Comparison of ENCODE assay signal across 16 cellular contexts in the genomic region with DNA sequence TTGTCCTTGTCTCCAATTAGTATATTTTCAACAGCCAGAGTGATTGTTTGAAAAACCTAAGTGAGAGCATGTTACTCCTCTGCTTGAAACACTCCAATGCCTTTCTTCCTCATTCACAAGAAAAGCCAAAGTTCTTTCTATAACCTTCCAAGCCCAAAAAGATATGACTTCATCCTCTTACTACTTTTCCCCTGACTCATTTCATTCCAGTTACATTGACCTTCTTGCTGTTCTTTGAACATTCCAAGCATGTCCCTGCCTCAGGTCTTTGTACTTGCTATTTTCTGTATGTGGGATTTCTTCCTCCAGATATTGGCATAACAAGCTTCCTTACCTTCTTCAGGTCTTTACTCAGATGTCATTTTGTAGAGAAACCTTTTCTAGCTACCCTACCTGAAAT. TPM values are rescaled to one million over a fixed set of nuclear protein-coding genes. Genes with fewer than 3 reads are reported as not detected.
A peak's percentile ranks its signal among the peaks of the same experiment; 100 is the strongest.
DNase-seq lines count a peak whose midpoint lies in the region; ATAC-seq, FAIRE-seq and TF ChIP-seq lines count a peak whose summit lies in the region.
"Had no signal": no experiment of that assay in that cellular context is flagged by ENCODE, and none has a peak within 500 bp of the region (broad histone marks: within the 10 kb centered on the region; RNA-seq: fewer than 3 reads in every experiment).

No MANE protein-coding gene starts in this region.

- TF ChIP-seq CTCF in mammary epithelial cell (conservative IDR thresholded peaks at IDR 0.05 in 1 of 2, IDR thresholded peaks at IDR 0.05 in 1 of 2; ENCODE audit: extremely low read depth in 1 of 2, insufficient read depth in 1 of 2, low read depth in 1 of 2, low read length in 2 of 2) (no peak), breast epithelium (IDR thresholded peaks at IDR 0.05) (no peak), astrocyte (IDR thresholded peaks at IDR 0.05; ENCODE audit: insufficient read depth, low read depth, low read length) (no peak), foreskin keratinocyte (conservative IDR thresholded peaks at IDR 0.05) (no peak), osteocyte (IDR thresholded peaks at IDR 0.05) (no peak)

- H3K4me2 ChIP-seq in mammary epithelial cell (ENCODE audit: insufficient read depth, low read depth, low read length): no peak overlapping the region
- H3K4me2 ChIP-seq in astrocyte (ENCODE audit: low read length): peak overlapping the region; percentile 67

- CTCF ChIA-PET in mammary epithelial cell (lab: Charles Lee; ENCODE audit: low non-redundant PET): no interaction called here

- no peaks in the 10 kb centered on the region for H3K36me3 Mint-ChIP-seq in astrocyte (ENCODE audit: low read depth, unreplicated experiment)
- H3K36me3 Mint-ChIP-seq in osteocyte (ENCODE audit: unreplicated experiment): no peaks in the 10 kb centered on the region

- H3K9me3 Mint-ChIP-seq in astrocyte (ENCODE audit: unreplicated experiment): no peaks in the 10 kb centered on the region
- no peaks in the 10 kb centered on the region for H3K9me3 Mint-ChIP-seq in osteocyte (ENCODE audit: unreplicated experiment)
- H3K9me3 Mint-ChIP-seq: activated B cell treated with CpG ODN at 0.5 μM for 24 hours, T-cell had no signal

- H3K9me3 ChIP-seq in mammary epithelial cell (replicated peaks; ENCODE audit: insufficient read depth, low read length) (no peaks in the 10 kb centered on the region), breast epithelium (no peaks in the 10 kb centered on the region), astrocyte (ENCODE audit: insufficient read depth, low read depth, low read length) (no peaks in the 10 kb centered on the region)
- H3K9me3 ChIP-seq: heart left ventricle had no signal

- H3K79me2 ChIP-seq in mammary epithelial cell (ENCODE audit: insufficient read depth, low read length) (no peaks in the 10 kb centered on the region), astrocyte (ENCODE audit: insufficient read depth, low read length) (no peaks in the 10 kb centered on the region)
- H3K79me2 ChIP-seq: parathyroid adenoma had no signal

- intact Hi-C loops in mammary epithelial cell (cut with micrococcal nuclease) (no loop called here), breast epithelium (cut with DNase I; ENCODE audit: low total_unique reads) (no loop called here)

- in situ Hi-C loops in mammary epithelial cell (cut with MboI; ENCODE audit: low sequenced_read_pairs in 2 of 2): no loop called here

- H3K36me3 ChIP-seq in mammary epithelial cell (ENCODE audit: insufficient read depth, low read length) (no peaks in the 10 kb centered on the region), breast epithelium (no peaks in the 10 kb centered on the region), astrocyte (ENCODE audit: insufficient read depth, low read length) (no peaks in the 10 kb centered on the region)

- DNase-seq in mammary epithelial cell (peak; percentile 31), breast epithelium (ENCODE audit: low spot score in 2 of 2) (no peak), astrocyte (ENCODE audit: low read depth) (peak; percentile 85), foreskin keratinocyte (peak; percentile 39 to 76), OCI-M1 (lab: John Stamatoyannopoulos, UW) (no peak), activated gamma-delta T cell treated with Interleukin-2 at 50 U/mL for 16 hours (no peak), osteocyte (ENCODE audit: extremely low spot score, unreplicated experiment) (no peak), NCI-H1930 (lab: John Stamatoyannopoulos, UW) (no peak)
- DNase-seq: activated B cell treated with CpG ODN at 0.5 μM for 24 hours, heart left ventricle, NCI-H187, NCI-H526, substantia nigra, T-cell had no signal

- peak; percentile 99 for FAIRE-seq in astrocyte (lab: Jason Lieb, UNC)

- H3K27ac ChIP-seq in mammary epithelial cell (ENCODE audit: insufficient read depth, low read depth, low read length) (no peak overlapping the region), breast epithelium (no peak overlapping the region), astrocyte (ENCODE audit: low read depth, low read length) (peak overlapping the region; percentile 55), foreskin keratinocyte (no peak overlapping the region)
- H3K27ac ChIP-seq: 22Rv1, heart left ventricle, parathyroid adenoma had no signal

- H3K9ac ChIP-seq in mammary epithelial cell (ENCODE audit: insufficient read depth, low read length): no peak overlapping the region
- H3K9ac ChIP-seq in astrocyte (ENCODE audit: low read length): peak overlapping the region; percentile 34
- H3K9ac ChIP-seq: parathyroid adenoma had no signal

- BruUV-seq in mammary epithelial cell (replicated peaks; lab: Mats Ljungman, UMichigan): no TSS peak

- ATAC-seq in foreskin keratinocyte: peak; percentile 46
- ATAC-seq: heart left ventricle, T-cell had no signal

- H4K20me1 ChIP-seq in mammary epithelial cell (ENCODE audit: insufficient read depth, low read length) (no peaks in the 10 kb centered on the region), astrocyte (ENCODE audit: insufficient read depth, low read length) (no peaks in the 10 kb centered on the region)

- dilution Hi-C loops in mammary epithelial cell (cut with HindIII; ENCODE audit: low sequenced_read_pairs): no loop called here

- no peak overlapping the region for H3K4me3 ChIP-seq in mammary epithelial cell (replicated peaks in 1 of 3; ENCODE audit: insufficient read depth in 1 of 3, low read depth in 2 of 3, low read length in 3 of 3)
- H3K4me3 ChIP-seq in breast epithelium: no peak overlapping the region
- H3K4me3 ChIP-seq in astrocyte (ENCODE audit: insufficient read depth, low read depth, low read length): no peak overlapping the region
- H3K4me3 ChIP-seq: heart left ventricle had no signal

- peak overlapping the region; percentile 82 for H3K27ac Mint-ChIP-seq in astrocyte (ENCODE audit: unreplicated experiment)
- H3K27ac Mint-ChIP-seq in osteocyte (ENCODE audit: unreplicated experiment): no peak overlapping the region
- H3K27ac Mint-ChIP-seq: activated B cell treated with CpG ODN at 0.5 μM for 24 hours, T-cell had no signal

- H3K27me3 ChIP-seq in mammary epithelial cell (ENCODE audit: insufficient read depth, low read length) (no peaks in the 10 kb centered on the region), breast epithelium (no peaks in the 10 kb centered on the region), astrocyte (ENCODE audit: insufficient read depth, low read length) (no peaks in the 10 kb centered on the region), foreskin keratinocyte (no peaks in the 10 kb centered on the region)
- H3K27me3 ChIP-seq: heart left ventricle had no signal

- H3K27me3 Mint-ChIP-seq in astrocyte (ENCODE audit: low read depth, unreplicated experiment) (no peaks in the 10 kb centered on the region), osteocyte (ENCODE audit: unreplicated experiment) (peaks cover 8% of the 10 kb centered on the region)

- H2AFZ ChIP-seq in mammary epithelial cell (ENCODE audit: low read depth, low read length) (no peak overlapping the region), astrocyte (ENCODE audit: low read depth, low read length) (peak overlapping the region; percentile 22)
- H2AFZ ChIP-seq: parathyroid adenoma had no signal

- peaks cover 12% of the 10 kb centered on the region for H3K4me1 Mint-ChIP-seq in astrocyte (ENCODE audit: low read depth, unreplicated experiment)
- H3K4me1 Mint-ChIP-seq in osteocyte (ENCODE audit: unreplicated experiment): no peaks in the 10 kb centered on the region
- H3K4me1 Mint-ChIP-seq: activated B cell treated with CpG ODN at 0.5 μM for 24 hours, T-cell had no signal

- H3K4me3 Mint-ChIP-seq in astrocyte (ENCODE audit: unreplicated experiment): no peak overlapping the region
- no peak overlapping the region for H3K4me3 Mint-ChIP-seq in osteocyte (ENCODE audit: unreplicated experiment)
- H3K4me3 Mint-ChIP-seq: activated B cell treated with CpG ODN at 0.5 μM for 24 hours, T-cell had no signal

- H3K4me1 ChIP-seq in mammary epithelial cell (ENCODE audit: insufficient read depth, low read length) (peaks cover 2% of the 10 kb centered on the region), breast epithelium (no peaks in the 10 kb centered on the region), astrocyte (ENCODE audit: insufficient read depth, low read length) (peaks cover 13% of the 10 kb centered on the region), foreskin keratinocyte (no peaks in the 10 kb centered on the region)
- H3K4me1 ChIP-seq: heart left ventricle, parathyroid adenoma had no signal

- TF ChIP-seq POLR2A in breast epithelium (IDR thresholded peaks at IDR 0.05): no peak

RNA-seq across cellular contexts. Expression of a gene that starts 28.3 kb away (rescaled TPM):
- total RNA-seq in mammary epithelial cell (1 to 10 TPM; 8.8 to 9.0 TPM), breast epithelium (10 to 100 TPM in 1 of 3 donors, 1 to 10 TPM in 2; 5.6 to 10.6 (median 6.7) TPM), astrocyte (4.4 and 4.7 TPM in 2 replicates), foreskin keratinocyte (5.5 and 5.9 TPM in 2 replicates), osteocyte (0.57 and 1.2 TPM in 2 replicates)
- polyA plus RNA-seq in mammary epithelial cell (5.9 TPM), foreskin keratinocyte (1.9 and 2.2 TPM in 2 replicates)
- 0.47 TPM for polyA minus RNA-seq in mammary epithelial cell

Comparison
In these comparisons a context has a peak if more than half of its experiments do, and no peak if none do; other contexts are left out.
1. DNase-seq: peak in mammary epithelial cell (single experiment), astrocyte (single experiment) and foreskin keratinocyte (2 of 2); none in breast epithelium (0 of 2), OCI-M1 (single experiment), activated gamma-delta T cell treated with Interleukin-2 at 50 U/mL for 16 hours (single experiment), osteocyte (single experiment) and NCI-H1930 (0 of 2).